35 cellular contexts compared by ENCODE assay signal in the genomic region with DNA sequence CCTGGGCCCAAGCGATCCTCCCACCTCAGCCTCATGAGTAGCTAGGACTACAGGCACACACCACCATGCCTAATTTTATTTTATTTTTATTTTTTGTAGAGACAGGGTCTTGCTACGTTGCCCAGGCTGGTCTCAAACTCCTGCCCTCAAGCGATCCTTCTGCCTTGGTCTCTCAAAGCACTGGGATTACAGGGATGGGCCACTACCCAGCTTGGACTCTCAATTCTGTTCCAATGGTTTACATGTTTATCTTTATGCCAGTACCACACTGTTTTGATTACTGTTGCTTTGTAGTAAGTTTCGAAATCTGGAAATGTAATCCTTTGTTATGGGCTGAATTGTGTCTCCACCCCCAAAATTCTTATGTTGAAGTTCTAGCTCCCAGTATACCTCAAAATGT.
"Had no signal": no experiment of that assay in that cellular context is flagged by ENCODE, and none has a peak within 500 bp of the region (broad histone marks: within the 10 kb centered on the region; RNA-seq: fewer than 3 reads in every experiment).

No MANE protein-coding gene starts in this region.

- H3K36me3 ChIP-seq: MG63 had no signal

- H3K9me3 ChIP-seq: MG63 had no signal

- H3K4me3 ChIP-seq: MG63 had no signal

- H3K27me3 ChIP-seq: MG63 had no signal

- DNase-seq: Karpas-422, Kasumi-1, MG63, MM.1S, MV-4-11, NCI-H1048, NCI-H1092, NCI-H1092 treated with DMSO at 0.1 percent for 48 hours, NCI-H1105, NCI-H1105 treated with DMSO at 0.1 percent for 48 hours, NCI-H1417, NCI-H1417 treated with DMSO at 0.1 percent for 48 hours, NCI-H1436, NCI-H1436 treated with DMSO at 0.1 percent for 48 hours, NCI-H146, NCI-H1694, NCI-H1694 treated with DMSO at 0.1 percent for 48 hours, NCI-H187, NCI-H187 treated with DMSO at 0.1 percent for 48 hours, NCI-H1930, NCI-H2029, NCI-H2029 treated with DMSO at 0.1 percent for 48 hours, NCI-H2081, NCI-H2081 treated with DMSO at 0.1 percent for 48 hours, NCI-H2107, NCI-H2171, NCI-H2171 treated with DMSO at 0.1 percent for 48 hours, NCI-H2227 treated with DMSO at 0.1 percent for 48 hours, NCI-H226, NCI-H345, NCI-H446, NCI-H446 treated with DMSO at 0.1 percent for 48 hours, NCI-H510A, NCI-H510A treated with DMSO at 0.1 percent for 48 hours, NCI-H524 had no signal
